ENCODE assay signal across 8 cellular contexts in genomic region chrX:23782455-23782854, GRCh38. TPM values are rescaled to one million over a fixed set of nuclear protein-coding genes. Genes with fewer than 3 reads are reported as not detected.
A peak's percentile ranks its signal among the peaks of the same experiment; 100 is the strongest.
DNase-seq lines count a peak whose midpoint lies in the region; ATAC-seq, FAIRE-seq and TF ChIP-seq lines count a peak whose summit lies in the region.

No MANE protein-coding gene starts in this region.

- H3K9me3 Mint-ChIP-seq in activated T-cell treated with anti-CD3 and anti-CD28 coated beads, Interleukin-2, amount 50 U/mL, for 24 hours: no peaks in the 10 kb centered on the region
- H3K9me3 Mint-ChIP-seq in WTC11: no peaks in the 10 kb centered on the region

- H3K27me3 ChIP-seq in keratinocyte (ENCODE audit: control insufficient read depth, extremely low read depth, insufficient read depth, low read length) (no peaks in the 10 kb centered on the region), stomach smooth muscle (ENCODE audit: control insufficient read depth in 1 of 2, insufficient read depth in 2 of 2, low read length in 2 of 2) (no peaks in the 10 kb centered on the region)

- H3K4me1 Mint-ChIP-seq in activated T-cell treated with anti-CD3 and anti-CD28 coated beads, Interleukin-2, amount 50 U/mL, for 24 hours (ENCODE audit: low read depth): peaks cover 45% of the 10 kb centered on the region
- peaks cover 22% of the 10 kb centered on the region for H3K4me1 Mint-ChIP-seq in WTC11

- peaks cover 2 to 17% of the 10 kb centered on the region in 2 experiments for H3K36me3 ChIP-seq in keratinocyte (ENCODE audit: control insufficient read depth in 2 of 2, extremely low read depth in 1 of 2, insufficient read depth in 2 of 2, low read length in 2 of 2)
- H3K36me3 ChIP-seq in stomach smooth muscle (ENCODE audit: control insufficient read depth in 2 of 2, insufficient read depth in 2 of 2, low read length in 2 of 2): peaks cover 6 to 10% of the 10 kb centered on the region in 2 donors

- H3K27ac ChIP-seq in keratinocyte (ENCODE audit: control insufficient read depth, insufficient read depth, low read length): peak overlapping the region; percentile 81
- H3K27ac ChIP-seq in stomach smooth muscle (ENCODE audit: low read length): peak overlapping the region; percentile 53

- peaks cover 6% of the 10 kb centered on the region for H4K20me1 ChIP-seq in keratinocyte (ENCODE audit: control insufficient read depth, extremely low read depth, insufficient read depth, low read length)

- peak overlapping the region; percentile 62 for H3K9ac ChIP-seq in keratinocyte (ENCODE audit: control insufficient read depth, extremely low read depth, insufficient read depth, low read length)
- peak overlapping the region; percentile 58 to 66 for H3K9ac ChIP-seq in stomach smooth muscle (ENCODE audit: low read length in 2 of 2)

- POLR2A ChIA-PET in WTC11 (lab: Charles Lee): interaction anchor here (0.6 to 1.6 kb wide), 6 partner anchors 31 to 125 kb away, joined by 3 to 9 read pairs (median 4); partner anchors contain the start of gene ACOT9

- no peak for FAIRE-seq in keratinocyte (lab: Jason Lieb, UNC)

- dilution Hi-C loops in keratinocyte (cut with MboI; ENCODE audit: extremely low pct_ligation_motif_present, low sequenced_read_pairs): no loop called here

- H3K27me3 Mint-ChIP-seq in activated T-cell treated with anti-CD3 and anti-CD28 coated beads, Interleukin-2, amount 50 U/mL, for 24 hours: no peaks in the 10 kb centered on the region
- H3K27me3 Mint-ChIP-seq in WTC11 (ENCODE audit: low read depth): no peaks in the 10 kb centered on the region; the same call in 1 of the 2 replicates

- CTCF ChIA-PET in WTC11 (lab: Charles Lee): interaction anchor here (1.0 to 2.0 kb wide), 8 partner anchors 15 to 272 kb away, joined by 3 to 27 read pairs (median 4); no protein-coding TSS in a partner anchor

- peak overlapping the region; percentile 89 for H3K4me3 Mint-ChIP-seq in activated T-cell treated with anti-CD3 and anti-CD28 coated beads, Interleukin-2, amount 50 U/mL, for 24 hours
- H3K4me3 Mint-ChIP-seq in WTC11: peak overlapping the region; percentile 93

- H3K4me3 ChIP-seq in keratinocyte (ENCODE audit: control insufficient read depth in 2 of 3, extremely low read depth in 1 of 3, insufficient read depth in 2 of 3, low read depth in 1 of 3, low read length in 3 of 3) (peak overlapping the region; percentile 18 to 52 (median 41)), stomach smooth muscle (ENCODE audit: low read length in 2 of 2) (peak overlapping the region; percentile 62 to 88)

- no peaks in the 10 kb centered on the region for H3K9me1 ChIP-seq in keratinocyte (ENCODE audit: control insufficient read depth, extremely low read depth, insufficient read depth, low read length)

- peaks cover 19% of the 10 kb centered on the region for H3K4me1 ChIP-seq in keratinocyte (ENCODE audit: control insufficient read depth, extremely low read depth, insufficient read depth, low read length)
- H3K4me1 ChIP-seq in stomach smooth muscle (ENCODE audit: control insufficient read depth, insufficient read depth, low read length): peaks cover 2% of the 10 kb centered on the region

- peak overlapping the region; percentile 98 for H3K27ac Mint-ChIP-seq in activated T-cell treated with anti-CD3 and anti-CD28 coated beads, Interleukin-2, amount 50 U/mL, for 24 hours
- H3K27ac Mint-ChIP-seq in WTC11: peak overlapping the region; percentile 94

- ATAC-seq in WTC11: no peak
- ATAC-seq in HG03175 (IDR thresholded peaks at IDR 0.05; ENCODE audit: unreplicated experiment): no peak
- no peak for ATAC-seq in HG03280 (IDR thresholded peaks at IDR 0.05; ENCODE audit: unreplicated experiment)

- H2AFZ ChIP-seq in keratinocyte (ENCODE audit: control insufficient read depth, low read length): peak overlapping the region; percentile 59

- H3K4me2 ChIP-seq in keratinocyte (ENCODE audit: control insufficient read depth, extremely low read depth, insufficient read depth, low read depth, low read length): peak overlapping the region; percentile 83

- H3K9me3 ChIP-seq in keratinocyte (ENCODE audit: control insufficient read depth, low read depth, low read length): no peaks in the 10 kb centered on the region
- no peaks in the 10 kb centered on the region for H3K9me3 ChIP-seq in stomach smooth muscle (ENCODE audit: control insufficient read depth in 2 of 2, low read length in 2 of 2)

- TF ChIP-seq CTCF in WTC11 (IDR thresholded peaks at IDR 0.05) (no peak), keratinocyte (optimal IDR thresholded peaks at IDR 0.05 in 1 of 3, IDR thresholded peaks at IDR 0.05 in 1 of 3, conservative IDR thresholded peaks at IDR 0.05 in 1 of 3; ENCODE audit: extremely low read depth in 1 of 3, insufficient read depth in 2 of 3, low read length in 3 of 3) (no peak)

- peaks cover 35% of the 10 kb centered on the region for H3K36me3 Mint-ChIP-seq in activated T-cell treated with anti-CD3 and anti-CD28 coated beads, Interleukin-2, amount 50 U/mL, for 24 hours (ENCODE audit: low read depth)
- peaks cover 24% of the 10 kb centered on the region for H3K36me3 Mint-ChIP-seq in WTC11

- H3K79me2 ChIP-seq in keratinocyte (ENCODE audit: control insufficient read depth, insufficient read depth, low read length): peaks cover 5% of the 10 kb centered on the region

- no peak for DNase-seq in activated T-cell treated with anti-CD3 and anti-CD28 coated beads, Interleukin-2, amount 50 U/mL, for 24 hours
- DNase-seq in activated T-cell treated with anti-CD3 and anti-CD28 coated beads for 4 hours (no peak), WTC11 (ENCODE audit: low spot score) (no peak), keratinocyte (ENCODE audit: low read depth, low spot score) (no peak), NCI-H2081 treated with DMSO at 0.1 percent for 48 hours (lab: John Stamatoyannopoulos, UW) (no peak)

TF ChIP-seq in WTC11, 78 proteins besides CTCF, POLR2A, EP300 and RAD21 (continues in another document):
- no peak for TF ChIP-seq STAT6 (CRISPR knock-in tag; conservative IDR thresholded peaks at IDR 0.05; ENCODE audit: low read depth)

RNA-seq across cellular contexts. Expression of gene SAT1, which starts 0.5 kb away (rescaled TPM):
- 52.6 to 70.7 TPM (median 55.8 TPM) in 3 replicates for total RNA-seq in WTC11 (2021)
- polyA plus RNA-seq in keratinocyte: 904 to 1,607 TPM (median 1,595 TPM) in 3 replicates
- polyA plus RNA-seq in keratinocyte (2011; ENCODE audit: low read depth): 2,170 TPM
- polyA plus RNA-seq in keratinocyte (2011; cell fraction: cytosol; rRNA removed): 1,402 and 1,666 TPM in 2 replicates
- polyA plus RNA-seq in keratinocyte (2011; cell fraction: nucleus; rRNA removed): 3,131 and 4,257 TPM in 2 replicates
- polyA plus RNA-seq in keratinocyte (2012; ENCODE audit: low replicate concordance): 647 and 2,511 TPM in 2 replicates
- polyA minus RNA-seq in keratinocyte: 82.8 to 414 TPM (median 366 TPM) in 3 replicates
- 352 TPM for polyA minus RNA-seq in keratinocyte (2011; cell fraction: cytosol; rRNA and poly(A)+ RNA removed)
- polyA minus RNA-seq in keratinocyte (2011; cell fraction: nucleus; rRNA and poly(A)+ RNA removed): 313 and 542 TPM in 2 replicates

RNA-seq across cellular contexts. Expression of gene ACOT9, which starts 39.4 kb away (rescaled TPM):
- total RNA-seq in WTC11 (2021): 27.6 to 32.6 TPM (median 29.3 TPM) in 3 replicates
- 62.4 to 91.9 TPM (median 79.8 TPM) in 3 replicates for polyA plus RNA-seq in keratinocyte
- polyA plus RNA-seq in keratinocyte (2011; ENCODE audit: low read depth): 28.6 TPM
- polyA plus RNA-seq in keratinocyte (2011; cell fraction: cytosol; rRNA removed): 41.7 and 84.0 TPM in 2 replicates
- 132 and 150 TPM in 2 replicates for polyA plus RNA-seq in keratinocyte (2011; cell fraction: nucleus; rRNA removed)
- polyA plus RNA-seq in keratinocyte (2012; ENCODE audit: low replicate concordance): 49.6 and 74.1 TPM in 2 replicates
- polyA minus RNA-seq in keratinocyte: 13.9 to 72.1 TPM (median 32.7 TPM) in 3 replicates
- polyA minus RNA-seq in keratinocyte (2011; cell fraction: cytosol; rRNA and poly(A)+ RNA removed): 40.5 TPM
- 32.8 and 45.5 TPM in 2 replicates for polyA minus RNA-seq in keratinocyte (2011; cell fraction: nucleus; rRNA and poly(A)+ RNA removed)
